20 cellular contexts compared by ENCODE assay signal in the genomic region with DNA sequence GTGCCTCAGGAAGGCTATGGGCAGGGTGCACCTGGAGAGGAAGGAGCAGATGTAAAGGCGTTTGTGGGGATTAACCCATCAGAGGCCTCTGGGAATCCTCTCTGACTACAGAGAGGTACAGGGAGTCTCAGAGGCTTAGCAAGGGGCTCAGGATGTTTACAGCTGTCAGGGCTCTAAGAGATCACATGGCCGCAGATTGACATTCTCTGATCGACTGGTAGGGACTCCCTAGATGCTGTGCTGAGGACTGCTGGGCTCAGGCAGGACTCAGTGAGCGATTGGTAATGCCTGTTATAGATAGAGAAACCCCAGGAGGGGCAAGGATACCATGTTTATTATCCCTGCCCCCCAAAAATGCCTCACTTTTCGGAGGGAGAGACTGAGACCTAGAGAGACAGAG.
DNase-seq lines count a peak whose midpoint lies in the region; ATAC-seq and TF ChIP-seq lines count a peak whose summit lies in the region.
"Had no signal": no experiment of that assay in that cellular context is flagged by ENCODE, and none has a peak within 500 bp of the region (broad histone marks: within the 10 kb centered on the region; RNA-seq: fewer than 3 reads in every experiment).

No MANE protein-coding gene starts in this region.

- H3K4me2 ChIP-seq in GM23338, result no peak overlapping the region

- no TSS peak for BruUV-seq in A673 (replicated peaks; lab: Mats Ljungman, UMichigan)

- CTCF ChIA-PET in A673 (lab: Charles Lee), result no interaction called here

- H3K9me2 ChIP-seq in GM23338 (ENCODE audit: insufficient read depth), result no peaks in the 10 kb centered on the region

- H3K4me1 ChIP-seq in GM23338 (ENCODE audit: insufficient read depth), result no peaks in the 10 kb centered on the region
- H3K4me1 ChIP-seq in A673 (ENCODE audit: insufficient read depth, low read length, poor library complexity, severe bottlenecking), result no peaks in the 10 kb centered on the region
- H3K4me1 ChIP-seq: body of pancreas, lower lobe of right lung, right atrium auricular region, testis had no signal

- H3F3A ChIP-seq in GM23338 (replicated peaks; ENCODE audit: low read depth), result no peaks in the 10 kb centered on the region

- H3K79me2 ChIP-seq in GM23338 (replicated peaks; ENCODE audit: insufficient read depth), result no peaks in the 10 kb centered on the region

- intact Hi-C loops in A673 (cut with micrococcal nuclease; ENCODE audit: unreplicated experiment), result no loop called here

- no peak overlapping the region; the same call in 1 of the 2 replicates for H3K27ac Mint-ChIP-seq in GM23338
- H3K27ac Mint-ChIP-seq: activated naive CD8-positive, alpha-beta T cell treated with anti-CD3 and anti-CD28 coated beads, Interleukin-2, amount 10 ng/mL, durations not matched to agents 7 days and 5 days; activated T-helper 2 cell treated with anti-CD3 and anti-CD28 coated beads, Interferon-gamma antibody, Interleukin-2, Interleukin-4, amounts not matched to agents 10 μg/mL and 5 μg/mL and 100 μg/mL, durations not matched to agents 14 hours and 24 hours and 36 hours; CD4-positive, alpha-beta memory T cell had no signal

- DNase-seq in GM23338 (ENCODE audit: low spot score), result peak; percentile 52
- peak; percentile 100 for DNase-seq in NCI-H82 (lab: John Stamatoyannopoulos, UW)
- DNase-seq in ecto neural progenitor cell (ENCODE audit: low spot score), result peak; percentile 52
- peak; percentile 78 for DNase-seq in pons (ENCODE audit: low spot score)
- no peak for DNase-seq in A673 (ENCODE audit: low spot score)
- DNase-seq: activated CD4-positive, alpha-beta T cell treated with anti-CD3 and anti-CD28 coated beads, Interleukin-2, amount 50 U/mL, for 1 hour; body of pancreas; CD4-positive, alpha-beta memory T cell; DMS79; HCEC 1CT; heart right ventricle; lower lobe of right lung; NCI-H1417 treated with DMSO at 0.1 percent for 48 hours; testis had no signal

- POLR2A ChIA-PET in A673 (lab: Charles Lee; ENCODE audit: low non-redundant PET), result no interaction called here

- H3K9me3 ChIP-seq in A673 (ENCODE audit: low read depth, low read length, poor library complexity, severe bottlenecking), result no peaks in the 10 kb centered on the region
- H3K9me3 ChIP-seq: body of pancreas, heart right ventricle, lower lobe of right lung, right atrium auricular region, SJCRH30, testis had no signal

- H3K27me3 ChIP-seq in GM23338 (ENCODE audit: insufficient read depth) (no peaks in the 10 kb centered on the region), A673 (replicated peaks; ENCODE audit: insufficient read depth, low read depth, low read length, poor library complexity) (no peaks in the 10 kb centered on the region)
- H3K27me3 ChIP-seq: body of pancreas, heart right ventricle, right atrium auricular region, testis had no signal

- no peaks in the 10 kb centered on the region for H3K36me3 Mint-ChIP-seq in GM23338 (ENCODE audit: low read depth)
- H3K36me3 Mint-ChIP-seq: activated naive CD8-positive, alpha-beta T cell treated with anti-CD3 and anti-CD28 coated beads, Interleukin-2, amount 10 ng/mL, durations not matched to agents 7 days and 5 days; CD4-positive, alpha-beta memory T cell had no signal

- H3K9me3 Mint-ChIP-seq in GM23338, result no peaks in the 10 kb centered on the region
- H3K9me3 Mint-ChIP-seq: activated naive CD8-positive, alpha-beta T cell treated with anti-CD3 and anti-CD28 coated beads, Interleukin-2, amount 10 ng/mL, durations not matched to agents 7 days and 5 days; activated T-helper 2 cell treated with anti-CD3 and anti-CD28 coated beads, Interferon-gamma antibody, Interleukin-2, Interleukin-4, amounts not matched to agents 10 μg/mL and 5 μg/mL and 100 μg/mL, durations not matched to agents 14 hours and 24 hours and 36 hours; CD4-positive, alpha-beta memory T cell had no signal

- H3K27ac ChIP-seq in GM23338 (ENCODE audit: low read depth) (no peak overlapping the region), A673 (ENCODE audit: low read depth, low read length, poor library complexity, severe bottlenecking) (no peak overlapping the region)
- H3K27ac ChIP-seq: body of pancreas, heart right ventricle, lower lobe of right lung, right atrium auricular region, SJCRH30, testis had no signal

- peaks cover 7% of the 10 kb centered on the region for H3K27me3 Mint-ChIP-seq in GM23338 (ENCODE audit: insufficient read depth, low read depth, poor library complexity)

- no peak overlapping the region for H3K4me3 Mint-ChIP-seq in GM23338
- H3K4me3 Mint-ChIP-seq: activated naive CD8-positive, alpha-beta T cell treated with anti-CD3 and anti-CD28 coated beads, Interleukin-2, amount 10 ng/mL, durations not matched to agents 7 days and 5 days had no signal

- no peak overlapping the region; the same call in 1 of the 2 replicates for H2AFZ ChIP-seq in GM23338

- no peaks in the 10 kb centered on the region for H4K20me1 ChIP-seq in GM23338 (replicated peaks; ENCODE audit: insufficient read depth)

- H3K4me3 ChIP-seq in GM23338 (no peak overlapping the region), A673 (ENCODE audit: low read depth, low read length, poor library complexity, severe bottlenecking) (no peak overlapping the region)
- H3K4me3 ChIP-seq: body of pancreas, heart right ventricle, lower lobe of right lung, right atrium auricular region, SJCRH30, testis had no signal

- ATAC-seq in GM23338, result peak; percentile 92
- ATAC-seq in GM21381 (IDR thresholded peaks at IDR 0.05; ENCODE audit: unreplicated experiment), result no peak
- ATAC-seq in GM19023 (IDR thresholded peaks at IDR 0.05; ENCODE audit: unreplicated experiment), result no peak
- ATAC-seq: body of pancreas, heart right ventricle, lower lobe of right lung had no signal

- H3K36me3 ChIP-seq in GM23338 (ENCODE audit: insufficient read depth) (no peaks in the 10 kb centered on the region), A673 (ENCODE audit: insufficient read depth, low read length, poor library complexity, severe bottlenecking) (no peaks in the 10 kb centered on the region)
- H3K36me3 ChIP-seq: heart right ventricle, lower lobe of right lung, right atrium auricular region, SJCRH30 had no signal

- TF ChIP-seq CTCF in GM23338 (conservative IDR thresholded peaks at IDR 0.05; ENCODE audit: low read depth in 2 of 2), result no peak
- TF ChIP-seq CTCF in A673 (conservative IDR thresholded peaks at IDR 0.05; ENCODE audit: low read depth, low read length), result no peak

- H3K4me1 Mint-ChIP-seq in GM23338, result peaks cover 6% of the 10 kb centered on the region; the same call in 1 of the 3 replicates
- H3K4me1 Mint-ChIP-seq: activated naive CD8-positive, alpha-beta T cell treated with anti-CD3 and anti-CD28 coated beads, Interleukin-2, amount 10 ng/mL, durations not matched to agents 7 days and 5 days; CD4-positive, alpha-beta memory T cell had no signal

TF ChIP-seq in GM23338, 12 proteins besides CTCF, POLR2A, EP300 and RAD21:
- TF ChIP-seq ZNF114 (CRISPR knock-in tag; IDR thresholded peaks at IDR 0.05) (no peak), STAT1 (IDR thresholded peaks at IDR 0.05; ENCODE audit: unreplicated experiment) (no peak), JUNB (IDR thresholded peaks at IDR 0.05; ENCODE audit: unreplicated experiment) (no peak)
- TF ChIP-seq, protein P1, sequence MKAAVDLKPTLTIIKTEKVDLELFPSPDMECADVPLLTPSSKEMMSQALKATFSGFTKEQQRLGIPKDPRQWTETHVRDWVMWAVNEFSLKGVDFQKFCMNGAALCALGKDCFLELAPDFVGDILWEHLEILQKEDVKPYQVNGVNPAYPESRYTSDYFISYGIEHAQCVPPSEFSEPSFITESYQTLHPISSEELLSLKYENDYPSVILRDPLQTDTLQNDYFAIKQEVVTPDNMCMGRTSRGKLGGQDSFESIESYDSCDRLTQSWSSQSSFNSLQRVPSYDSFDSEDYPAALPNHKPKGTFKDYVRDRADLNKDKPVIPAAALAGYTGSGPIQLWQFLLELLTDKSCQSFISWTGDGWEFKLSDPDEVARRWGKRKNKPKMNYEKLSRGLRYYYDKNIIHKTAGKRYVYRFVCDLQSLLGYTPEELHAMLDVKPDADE (IDR thresholded peaks at IDR 0.05), result no peak
